Comparison of ENCODE assay signal across 1 cellular context in genomic region chr4:181753189-181753588, GRCh38.
TF ChIP-seq lines count a peak whose summit lies in the region.

No MANE protein-coding gene starts in this region.

TF ChIP-seq in SK-N-SH, 30 proteins besides CTCF, POLR2A, EP300 and RAD21 (continued from another document):
- TF ChIP-seq, protein P1, sequence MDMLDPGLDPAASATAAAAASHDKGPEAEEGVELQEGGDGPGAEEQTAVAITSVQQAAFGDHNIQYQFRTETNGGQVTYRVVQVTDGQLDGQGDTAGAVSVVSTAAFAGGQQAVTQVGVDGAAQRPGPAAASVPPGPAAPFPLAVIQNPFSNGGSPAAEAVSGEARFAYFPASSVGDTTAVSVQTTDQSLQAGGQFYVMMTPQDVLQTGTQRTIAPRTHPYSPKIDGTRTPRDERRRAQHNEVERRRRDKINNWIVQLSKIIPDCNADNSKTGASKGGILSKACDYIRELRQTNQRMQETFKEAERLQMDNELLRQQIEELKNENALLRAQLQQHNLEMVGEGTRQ (IDR thresholded peaks at IDR 0.05; ENCODE audit: borderline replicate concordance, low read depth, low read length): no peak
- no peak for TF ChIP-seq PBX3 (IDR thresholded peaks at IDR 0.05)
